ENCODE assay signal across 21 cellular contexts in the genomic region with DNA sequence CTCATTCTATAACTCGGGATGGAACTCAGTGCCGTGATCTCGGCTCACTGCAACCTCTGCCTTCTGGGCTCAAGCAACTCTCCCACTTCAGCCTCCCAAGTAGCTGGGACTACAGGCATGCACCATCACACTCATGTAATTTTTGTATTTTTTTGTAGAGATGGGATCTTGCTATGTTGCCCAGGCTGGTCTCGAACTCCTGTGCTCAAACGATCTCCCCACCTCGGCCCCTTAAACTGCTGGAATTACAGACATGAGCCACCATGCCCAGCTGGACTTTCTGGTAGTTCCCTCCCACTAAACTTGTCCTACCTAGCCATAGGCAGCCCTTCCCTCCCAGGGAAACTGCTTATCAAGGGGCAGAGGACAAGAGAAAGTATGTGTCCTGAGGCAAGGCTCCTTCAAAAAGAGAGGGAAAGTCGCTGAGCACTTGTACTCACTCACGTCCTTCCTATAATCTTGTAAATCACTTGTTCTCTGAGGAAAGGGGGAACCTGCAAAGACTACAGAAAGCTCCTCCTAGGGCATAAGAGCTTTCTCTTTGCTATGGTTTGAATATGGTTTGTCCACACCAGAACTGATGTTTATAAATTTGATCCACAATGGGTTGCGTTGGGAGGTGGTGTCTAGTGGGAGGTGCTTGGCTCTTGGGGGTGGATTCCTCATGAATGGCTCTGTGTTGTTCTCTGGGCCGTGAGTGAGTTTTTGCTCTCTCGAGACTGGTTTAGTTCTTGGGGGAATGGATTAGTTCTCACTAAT. TPM values are rescaled to one million over a fixed set of nuclear protein-coding genes. Genes with fewer than 3 reads are reported as not detected.
DNase-seq lines count a peak whose midpoint lies in the region; ATAC-seq and TF ChIP-seq lines count a peak whose summit lies in the region.
"Had no signal": no experiment of that assay in that cellular context is flagged by ENCODE, and none has a peak within 500 bp of the region (broad histone marks: within the 10 kb centered on the region; RNA-seq: fewer than 3 reads in every experiment).

No MANE protein-coding gene starts in this region.

- intact Hi-C loops in mucosa of descending colon (cut with DNase I, micrococcal nuclease) = loop anchor here in 1 of 2 donors (5.0 kb wide), 1 partner anchor 86 kb away; no protein-coding TSS in a partner anchor

- H3K9me2 ChIP-seq in SK-N-SH = no peaks in the 10 kb centered on the region

- no peak overlapping the region for H3K27ac ChIP-seq in SK-N-SH (ENCODE audit: low read depth in 2 of 2, low read length in 1 of 2)
- H3K27ac ChIP-seq: BLaER1 treated with 17β-estradiol and CSF1 and Interleukin-3, amounts not matched to agents 10 nM and 100 nM; heart right ventricle; left ventricle myocardium inferior; spleen had no signal

- POLR2A ChIA-PET in WTC11 (lab: Charles Lee) = no interaction called here
- POLR2A ChIA-PET in SK-N-SH (lab: Yijun Ruan, JAX) = no interaction called here

- no peak overlapping the region for H3K27ac Mint-ChIP-seq in WTC11
- no peak overlapping the region for H3K27ac Mint-ChIP-seq in activated naive CD8-positive, alpha-beta T cell treated with anti-CD3 and anti-CD28 coated beads, Interleukin-2, amount 50 U/mL, for 24 hours
- H3K27ac Mint-ChIP-seq: activated CD4-positive, alpha-beta T cell treated with anti-CD3 and anti-CD28 coated beads for 36 hours; activated naive CD4-positive, alpha-beta T cell treated with anti-CD3 and anti-CD28 coated beads, Interleukin-2, amount 10 ng/mL, durations not matched to agents 7 days and 5 days; T-cell had no signal

- 88% methylated on average over 11 of the region's 11 CpGs for WGBS in SK-N-SH (ENCODE audit: low lambda C conversion rate)

- peaks cover under 1% of the 10 kb centered on the region for H3K9me3 Mint-ChIP-seq in WTC11
- no peaks in the 10 kb centered on the region for H3K9me3 Mint-ChIP-seq in activated naive CD8-positive, alpha-beta T cell treated with anti-CD3 and anti-CD28 coated beads, Interleukin-2, amount 50 U/mL, for 24 hours
- H3K9me3 Mint-ChIP-seq: activated naive CD4-positive, alpha-beta T cell treated with anti-CD3 and anti-CD28 coated beads, Interleukin-2, amount 10 ng/mL, durations not matched to agents 7 days and 5 days; T-cell had no signal

- no peak overlapping the region for H2AFZ ChIP-seq in SK-N-SH (ENCODE audit: low read depth)

- H3K4me3 Mint-ChIP-seq in WTC11 = no peak overlapping the region
- no peak overlapping the region for H3K4me3 Mint-ChIP-seq in activated naive CD8-positive, alpha-beta T cell treated with anti-CD3 and anti-CD28 coated beads, Interleukin-2, amount 50 U/mL, for 24 hours
- H3K4me3 Mint-ChIP-seq: activated CD4-positive, alpha-beta T cell treated with anti-CD3 and anti-CD28 coated beads for 36 hours; activated naive CD4-positive, alpha-beta T cell treated with anti-CD3 and anti-CD28 coated beads, Interleukin-2, amount 10 ng/mL, durations not matched to agents 7 days and 5 days; T-cell had no signal

- H3K27me3 Mint-ChIP-seq in WTC11 (ENCODE audit: low read depth) = no peaks in the 10 kb centered on the region
- no peaks in the 10 kb centered on the region for H3K27me3 Mint-ChIP-seq in activated naive CD8-positive, alpha-beta T cell treated with anti-CD3 and anti-CD28 coated beads, Interleukin-2, amount 50 U/mL, for 24 hours
- H3K27me3 Mint-ChIP-seq: activated CD4-positive, alpha-beta T cell treated with anti-CD3 and anti-CD28 coated beads for 36 hours; activated naive CD4-positive, alpha-beta T cell treated with anti-CD3 and anti-CD28 coated beads, Interleukin-2, amount 10 ng/mL, durations not matched to agents 7 days and 5 days; T-cell had no signal

- TF ChIP-seq EP300 in SK-N-SH (IDR thresholded peaks at IDR 0.05; ENCODE audit: borderline replicate concordance in 1 of 2, low read depth in 1 of 2, low read length in 1 of 2) = no peak

- H3K4me3 ChIP-seq in mucosa of descending colon = no peak overlapping the region
- no peak overlapping the region for H3K4me3 ChIP-seq in SK-N-SH (ENCODE audit: low read depth in 2 of 2, low read length in 1 of 2)
- H3K4me3 ChIP-seq: BLaER1 treated with 17β-estradiol and CSF1 and Interleukin-3, amounts not matched to agents 10 nM and 100 nM; heart right ventricle; left ventricle myocardium inferior; spleen had no signal

- ATAC-seq in WTC11 (no peak), mucosa of descending colon (peak; percentile 22)
- ATAC-seq in activated naive CD8-positive, alpha-beta T cell treated with anti-CD3 and anti-CD28 coated beads, Interleukin-2, amount 50 U/mL, for 24 hours = no peak
- ATAC-seq: activated CD4-positive, alpha-beta T cell treated with anti-CD3 and anti-CD28 coated beads for 36 hours; heart right ventricle; T-cell had no signal

- H3K4me1 ChIP-seq in mucosa of descending colon (ENCODE audit: low read depth) (peaks cover 30% of the 10 kb centered on the region), SK-N-SH (ENCODE audit: control insufficient read depth in 1 of 2, insufficient read depth in 2 of 2, low read depth in 1 of 2, low read length in 1 of 2) (no peaks in the 10 kb centered on the region; a peak in 1 of 4 replicates)
- H3K4me1 ChIP-seq: heart right ventricle, left ventricle myocardium inferior, spleen had no signal

- H3F3A ChIP-seq in SK-N-SH (replicated peaks; ENCODE audit: insufficient read depth) = no peaks in the 10 kb centered on the region

- TF ChIP-seq CTCF in WTC11 (IDR thresholded peaks at IDR 0.05) (no peak), mucosa of descending colon (IDR thresholded peaks at IDR 0.05) (no peak), SK-N-SH (IDR thresholded peaks at IDR 0.05) (no peak)

- no peaks in the 10 kb centered on the region for H3K79me2 ChIP-seq in SK-N-SH (ENCODE audit: insufficient read depth)

- H3K36me3 Mint-ChIP-seq in WTC11 = peaks cover under 1% of the 10 kb centered on the region; the same call in 1 of the 2 replicates
- no peaks in the 10 kb centered on the region for H3K36me3 Mint-ChIP-seq in activated naive CD8-positive, alpha-beta T cell treated with anti-CD3 and anti-CD28 coated beads, Interleukin-2, amount 50 U/mL, for 24 hours (ENCODE audit: low read depth)
- H3K36me3 Mint-ChIP-seq: activated naive CD4-positive, alpha-beta T cell treated with anti-CD3 and anti-CD28 coated beads, Interleukin-2, amount 10 ng/mL, durations not matched to agents 7 days and 5 days; T-cell had no signal

- DNase-seq in NCI-H748 (lab: John Stamatoyannopoulos, UW; ENCODE audit: unreplicated experiment) (peak; percentile 82), NCI-H748 treated with DMSO at 0.1 percent for 48 hours (lab: John Stamatoyannopoulos, UW) (no peak), WTC11 (ENCODE audit: low spot score) (no peak), mucosa of descending colon (no peak), HuH-7 (ENCODE audit: low spot score) (no peak), SK-N-SH (no peak), NCI-H2081 (lab: John Stamatoyannopoulos, UW) (no peak)
- no peak for DNase-seq in activated naive CD8-positive, alpha-beta T cell treated with anti-CD3 and anti-CD28 coated beads, Interleukin-2, amount 50 U/mL, for 24 hours
- DNase-seq: activated CD4-positive, alpha-beta T cell treated with anti-CD3 and anti-CD28 coated beads for 36 hours; activated naive CD4-positive, alpha-beta T cell treated with anti-CD3 and anti-CD28 coated beads, Interleukin-2, amount 10 ng/mL, durations not matched to agents 7 days and 5 days; central memory CD4-positive, alpha-beta T cell; heart right ventricle; left ventricle myocardium inferior; NCI-H1105 treated with DMSO at 0.1 percent for 48 hours; NCI-H526; occipital lobe; spleen; stimulated activated CD4-positive, alpha-beta T cell treated with anti-CD3 and anti-CD28 coated beads, Interleukin-4, amount 100 ng/mL, for 24 hours; stimulated activated naive CD4-positive, alpha-beta T cell treated with Interleukin-2 at 50 U/mL for 16 hours; T-cell had no signal

- H4K20me1 ChIP-seq in SK-N-SH (ENCODE audit: insufficient read depth) = no peaks in the 10 kb centered on the region
- H4K20me1 ChIP-seq: BLaER1 treated with 17β-estradiol and CSF1 and Interleukin-3, amounts not matched to agents 10 nM and 100 nM had no signal

- no peak overlapping the region for H3K9ac ChIP-seq in SK-N-SH
- H3K9ac ChIP-seq: BLaER1 treated with 17β-estradiol and CSF1 and Interleukin-3, amounts not matched to agents 10 nM and 100 nM had no signal

- H3K36me3 ChIP-seq in mucosa of descending colon (ENCODE audit: low read depth) (no peaks in the 10 kb centered on the region), SK-N-SH (replicated peaks in 1 of 2; ENCODE audit: control insufficient read depth in 1 of 2, insufficient read depth in 2 of 2, low read length in 1 of 2) (no peaks in the 10 kb centered on the region)
- H3K36me3 ChIP-seq: BLaER1 treated with 17β-estradiol and CSF1 and Interleukin-3, amounts not matched to agents 10 nM and 100 nM; heart right ventricle; left ventricle myocardium inferior; spleen had no signal

- no peaks in the 10 kb centered on the region for H3K9me3 ChIP-seq in mucosa of descending colon
- H3K9me3 ChIP-seq in SK-N-SH = no peaks in the 10 kb centered on the region
- H3K9me3 ChIP-seq: heart right ventricle, left ventricle myocardium inferior, spleen had no signal

- CTCF ChIA-PET in WTC11 (lab: Charles Lee) (interaction anchor here (1.2 kb wide), 1 partner anchor 13 kb away, joined by 3 read pairs; no protein-coding TSS in a partner anchor), SK-N-SH (lab: Yijun Ruan, JAX) (interaction anchor here (0.6 to 0.7 kb wide), 2 partner anchors 62 to 580 kb away, joined by 3 read pairs; no protein-coding TSS in a partner anchor)

- no peak overlapping the region for H3K4me2 ChIP-seq in SK-N-SH
- H3K4me2 ChIP-seq: BLaER1 treated with 17β-estradiol and CSF1 and Interleukin-3, amounts not matched to agents 10 nM and 100 nM had no signal

- peaks cover 18% of the 10 kb centered on the region for H3K4me1 Mint-ChIP-seq in WTC11
- peaks cover 9% of the 10 kb centered on the region for H3K4me1 Mint-ChIP-seq in activated naive CD8-positive, alpha-beta T cell treated with anti-CD3 and anti-CD28 coated beads, Interleukin-2, amount 50 U/mL, for 24 hours

- no peak for TF ChIP-seq RAD21 in SK-N-SH (IDR thresholded peaks at IDR 0.05; ENCODE audit: low read length)

- no peaks in the 10 kb centered on the region for H3K27me3 ChIP-seq in SK-N-SH (ENCODE audit: insufficient read depth)
- H3K27me3 ChIP-seq: BLaER1 treated with 17β-estradiol and CSF1 and Interleukin-3, amounts not matched to agents 10 nM and 100 nM; heart right ventricle; spleen had no signal

TF ChIP-seq in WTC11, 78 proteins besides CTCF, POLR2A, EP300 and RAD21 (continues in another document):
- TF ChIP-seq ZNF121 (CRISPR knock-in tag; IDR thresholded peaks at IDR 0.05) = peak; percentile 85
- TF ChIP-seq NFE2L1 (CRISPR knock-in tag; IDR thresholded peaks at IDR 0.05) = no peak
- TF ChIP-seq GRHL2 (CRISPR knock-in tag; IDR thresholded peaks at IDR 0.05; ENCODE audit: insufficient replicate concordance, severe bottlenecking) = no peak

TF ChIP-seq in SK-N-SH, 30 proteins besides CTCF, POLR2A, EP300 and RAD21 (continues in another document):
- no peak for TF ChIP-seq TEAD4 (IDR thresholded peaks at IDR 0.05; ENCODE audit: borderline replicate concordance, insufficient read depth)

RNA-seq across cellular contexts. Expression of gene TBL1XR1, which starts 13.6 kb away (rescaled TPM):
- total RNA-seq in WTC11 (2021) = 133 to 148 TPM (median 139 TPM) in 3 replicates
- total RNA-seq in mucosa of descending colon = 100 to 1,000 TPM; 175 to 200 (median 178) TPM
- 16.7 and 20.9 TPM in 2 replicates for polyA plus RNA-seq in SK-N-SH (2012; rRNA removed)
- 18.9 and 19.1 TPM in 2 replicates for polyA plus RNA-seq in SK-N-SH (2012; cell fraction: cytosol; rRNA removed)
- 19.8 and 38.8 TPM in 2 replicates for polyA plus RNA-seq in SK-N-SH (2012; cell fraction: nucleus; rRNA removed)
